Comparison of ENCODE assay signal across 25 cellular contexts in the genomic region with DNA sequence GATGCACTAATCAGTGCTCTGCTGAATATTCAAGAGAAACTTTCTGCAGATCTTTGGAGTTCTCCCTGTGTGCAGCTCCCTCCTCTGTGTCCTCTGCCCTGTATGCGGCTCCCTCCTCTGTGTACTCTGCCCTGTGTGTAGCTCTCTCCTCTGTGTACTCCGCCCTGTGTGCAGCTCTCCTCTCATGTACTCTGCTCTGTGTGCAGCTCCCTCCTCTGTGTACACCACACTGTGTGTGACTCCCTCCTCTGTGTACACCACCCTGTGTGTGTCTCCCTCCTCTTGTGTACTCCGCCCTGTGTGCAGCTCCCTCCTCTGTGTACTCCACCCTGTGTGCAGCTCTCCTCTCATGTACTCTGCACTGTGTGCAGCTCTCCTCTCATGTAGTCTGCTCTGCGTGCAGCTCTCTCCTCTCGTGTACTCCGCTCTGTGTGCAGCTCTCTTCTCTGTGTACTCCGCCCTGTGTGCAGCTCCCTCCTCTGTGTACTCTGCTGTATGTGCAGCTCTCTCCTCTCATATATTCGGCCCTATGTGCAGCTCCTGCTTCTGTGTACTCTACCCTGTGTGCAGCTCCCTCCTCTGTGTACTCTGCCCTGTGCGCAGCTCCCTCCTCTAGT.
DNase-seq lines count a peak whose midpoint lies in the region; ATAC-seq and TF ChIP-seq lines count a peak whose summit lies in the region.
"Had no signal": no experiment of that assay in that cellular context is flagged by ENCODE, and none has a peak within 500 bp of the region (broad histone marks: within the 10 kb centered on the region; RNA-seq: fewer than 3 reads in every experiment).

No MANE protein-coding gene starts in this region.

- no peak overlapping the region for H2BK15ac ChIP-seq in neuronal stem cell (ENCODE audit: low read length)

- peak overlapping the region; percentile 35 for H3K18ac ChIP-seq in neuronal stem cell (ENCODE audit: low read length)

- H4K91ac ChIP-seq in neuronal stem cell (ENCODE audit: low read depth, low read length, poor library complexity) = no peak overlapping the region

- no peaks in the 10 kb centered on the region for H3K36me3 ChIP-seq in neuronal stem cell (replicated peaks in 1 of 2; ENCODE audit: control insufficient read depth in 2 of 2, insufficient read depth in 2 of 2, low read length in 2 of 2)
- H3K36me3 ChIP-seq: SJSA1 had no signal

- H3K27me3 ChIP-seq in neuronal stem cell (ENCODE audit: control insufficient read depth in 3 of 3, insufficient read depth in 3 of 3, low read depth in 1 of 3, low read length in 3 of 3) = no peaks in the 10 kb centered on the region
- H3K27me3 ChIP-seq: SJSA1 had no signal

- no peak overlapping the region for H3K14ac ChIP-seq in neuronal stem cell (ENCODE audit: low read length)

- peaks cover 0 to 1% of the 10 kb centered on the region in 2 donors for H3K9me3 ChIP-seq in neuronal stem cell (replicated peaks in 1 of 2; ENCODE audit: control insufficient read depth in 2 of 2, insufficient read depth in 1 of 2, low read depth in 1 of 2, low read length in 2 of 2)

- H3K4me3 Mint-ChIP-seq in type B pancreatic cell = no peak overlapping the region
- H3K4me3 Mint-ChIP-seq: CD4-positive, alpha-beta memory T cell; HFFc6; IgD-negative memory B cell had no signal

- no peak overlapping the region for H2BK5ac ChIP-seq in neuronal stem cell (ENCODE audit: low read length)

- DNase-seq in coronary artery (ENCODE audit: low spot score) (peak; percentile 28), islet precursor cell (peak; percentile 28), neuronal stem cell (ENCODE audit: low spot score) (no peak), type B pancreatic cell (ENCODE audit: extremely low spot score, unreplicated experiment) (peak; percentile 24), DMS 273 (lab: John Stamatoyannopoulos, UW; ENCODE audit: unreplicated experiment) (no peak), sciatic nerve (ENCODE audit: low spot score) (no peak)
- DNase-seq: C1 segment of cervical spinal cord; CD4-positive, alpha-beta memory T cell; COR-L47; DMS 273 treated with DMSO at 0.1 percent for 48 hours; DMS79; EL; GDM1; HFFc6; MM.1S; NCI-H2029; NCI-H446 treated with DMSO at 0.1 percent for 48 hours; NCI-H526; Right ventricle myocardium superior; RPMI8226 had no signal

- no peak overlapping the region for H2BK120ac ChIP-seq in neuronal stem cell (ENCODE audit: low read depth, low read length)

- H2AK5ac ChIP-seq in neuronal stem cell (ENCODE audit: low read depth, low read length) = no peak overlapping the region

- H3K9me3 Mint-ChIP-seq in type B pancreatic cell = no peaks in the 10 kb centered on the region

- WGBS in neuronal stem cell (ENCODE audit: extremely low coverage in 2 of 2, insufficient read length in 2 of 2, insufficient replicate concordance in 1 of 2), 2 donors = no CpG with 5 or more reads among the region's 9 CpGs

- no peak overlapping the region for H2BK12ac ChIP-seq in neuronal stem cell (ENCODE audit: low read length)

- H3K9ac ChIP-seq in neuronal stem cell (ENCODE audit: low read depth, low read length, poor library complexity) = no peak overlapping the region
- H3K9ac ChIP-seq: KMS-11 had no signal

- H3K4me1 Mint-ChIP-seq in type B pancreatic cell (ENCODE audit: unreplicated experiment) = peaks cover 9% of the 10 kb centered on the region
- H3K4me1 Mint-ChIP-seq: CD4-positive, alpha-beta memory T cell; IgD-negative memory B cell had no signal

- H3K79me1 ChIP-seq in neuronal stem cell (ENCODE audit: low read depth, low read length) = no peaks in the 10 kb centered on the region

- H3K27ac Mint-ChIP-seq in type B pancreatic cell = no peak overlapping the region
- H3K27ac Mint-ChIP-seq: CD4-positive, alpha-beta memory T cell; HFFc6; IgD-negative memory B cell had no signal

- no peak overlapping the region for H3K4me3 ChIP-seq in coronary artery
- no peak overlapping the region for H3K4me3 ChIP-seq in neuronal stem cell (ENCODE audit: low read length in 2 of 2)
- H3K4me3 ChIP-seq: SJSA1 had no signal

- no peaks in the 10 kb centered on the region for H3K36me3 Mint-ChIP-seq in type B pancreatic cell
- H3K36me3 Mint-ChIP-seq: CD4-positive, alpha-beta memory T cell; IgD-negative memory B cell had no signal

- H3K4ac ChIP-seq in neuronal stem cell (ENCODE audit: low read length) = no peak overlapping the region

- H3K27ac ChIP-seq in coronary artery = no peak overlapping the region
- H3K27ac ChIP-seq in neuronal stem cell (replicated peaks; ENCODE audit: low read length) = no peak overlapping the region
- H3K27ac ChIP-seq: HL-60, KMS-11, SJSA1 had no signal

- peaks cover 0 to 3% of the 10 kb centered on the region in 2 donors for H3K4me1 ChIP-seq in neuronal stem cell (ENCODE audit: control insufficient read depth in 2 of 2, insufficient read depth in 1 of 2, low read depth in 1 of 2, low read length in 2 of 2)
- H3K4me1 ChIP-seq: SJSA1 had no signal

- no peak overlapping the region for H2AFZ ChIP-seq in neuronal stem cell (ENCODE audit: low read length)

- no peak overlapping the region for H3K23ac ChIP-seq in neuronal stem cell (ENCODE audit: low read depth, low read length, poor library complexity)

- no peak for TF ChIP-seq CTCF in coronary artery (IDR thresholded peaks at IDR 0.05)
- TF ChIP-seq CTCF in type B pancreatic cell (conservative IDR thresholded peaks at IDR 0.05) = no peak

- peaks cover 22% of the 10 kb centered on the region for H3K27me3 Mint-ChIP-seq in type B pancreatic cell

- H3K4me2 ChIP-seq in neuronal stem cell (ENCODE audit: insufficient read depth, low read length, poor library complexity, severe bottlenecking) = no peak overlapping the region
- H3K4me2 ChIP-seq: KMS-11 had no signal

- ATAC-seq in HG03439 (IDR thresholded peaks at IDR 0.05; ENCODE audit: unreplicated experiment) = no peak
- ATAC-seq in sciatic nerve = no peak

- H4K8ac ChIP-seq in neuronal stem cell (ENCODE audit: low read depth, low read length) = no peak overlapping the region

- intact Hi-C loops in sciatic nerve (cut with DNase I) = no loop called here

Comparison
In these comparisons a context has a peak if more than half of its experiments do, and no peak if none do; other contexts are left out.
1. DNase-seq: peak in coronary artery (single experiment), islet precursor cell (single experiment) and type B pancreatic cell (single experiment); none in neuronal stem cell (single experiment), DMS 273 (single experiment) and sciatic nerve (single experiment).